ENCODE assay signal across 27 cellular contexts in the genomic region with DNA sequence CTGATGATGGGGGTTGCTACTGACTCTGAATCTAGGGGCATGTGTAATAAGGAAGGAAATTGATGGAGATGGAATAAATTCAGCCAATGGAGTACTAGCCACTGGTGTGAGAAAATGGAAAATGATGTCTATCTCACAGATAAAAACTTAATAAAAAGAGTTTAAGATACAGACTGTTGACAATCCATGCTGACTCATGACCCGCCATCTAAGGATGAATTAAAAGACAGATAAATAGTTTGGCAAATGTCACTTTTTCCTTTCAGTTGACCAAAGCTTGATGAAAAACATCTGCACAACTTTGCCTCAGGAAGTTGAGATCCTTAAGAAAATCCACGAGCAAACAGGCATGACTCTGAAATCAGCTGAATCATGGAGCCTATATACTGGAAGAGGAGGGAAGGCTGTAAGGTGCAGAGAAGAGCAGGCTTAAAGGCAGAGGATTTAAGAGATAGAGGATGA.
DNase-seq lines count a peak whose midpoint lies in the region; TF ChIP-seq lines count a peak whose summit lies in the region.
"Had no signal": no experiment of that assay in that cellular context is flagged by ENCODE, and none has a peak within 500 bp of the region (broad histone marks: within the 10 kb centered on the region; RNA-seq: fewer than 3 reads in every experiment).

No MANE protein-coding gene starts in this region.

- H3K36me3 ChIP-seq in OCI-LY3 (replicated peaks; ENCODE audit: low read depth, low read length) (no peaks in the 10 kb centered on the region), fibroblast of lung (ENCODE audit: control insufficient read depth, insufficient read depth, low read length) (no peaks in the 10 kb centered on the region)
- H3K36me3 ChIP-seq: breast epithelium, gastroesophageal sphincter, MG63, prostate gland, transverse colon, WERI-Rb-1 had no signal

- no peak overlapping the region for H3K4me3 ChIP-seq in OCI-LY3 (ENCODE audit: low read length)
- no peak overlapping the region for H3K4me3 ChIP-seq in fibroblast of lung (replicated peaks in 1 of 4; ENCODE audit: control extremely low read depth in 1 of 4, insufficient read depth in 1 of 4, low read depth in 3 of 4, low read length in 4 of 4)
- H3K4me3 ChIP-seq: breast epithelium, gastroesophageal sphincter, MG63, prostate gland, skin epidermis, transverse colon had no signal

- H3K4me2 ChIP-seq in OCI-LY3 (ENCODE audit: low read length) = no peak overlapping the region
- H3K4me2 ChIP-seq in fibroblast of lung (ENCODE audit: extremely low read depth, insufficient read depth, low read length) = no peak overlapping the region

- H3K27me3 ChIP-seq in OCI-LY3 (ENCODE audit: low read depth, low read length) (no peaks in the 10 kb centered on the region), fibroblast of lung (ENCODE audit: control insufficient read depth, insufficient read depth, low read length) (no peaks in the 10 kb centered on the region)
- H3K27me3 ChIP-seq: breast epithelium, gastroesophageal sphincter, MG63, transverse colon had no signal

- H3K9me3 ChIP-seq in OCI-LY3 (ENCODE audit: insufficient read depth, low read length) = no peaks in the 10 kb centered on the region
- no peaks in the 10 kb centered on the region for H3K9me3 ChIP-seq in fibroblast of lung (ENCODE audit: control insufficient read depth, insufficient read depth, low read depth, low read length)
- H3K9me3 ChIP-seq: breast epithelium, gastroesophageal sphincter, MG63, prostate gland, transverse colon had no signal

- no peaks in the 10 kb centered on the region for H3K79me2 ChIP-seq in OCI-LY3 (ENCODE audit: low read length)
- H3K79me2 ChIP-seq in fibroblast of lung (ENCODE audit: control insufficient read depth, insufficient read depth, low read length) = no peaks in the 10 kb centered on the region

- H3K4me1 Mint-ChIP-seq in mesothelial cell of epicardium = peaks cover 33% of the 10 kb centered on the region
- H3K4me1 Mint-ChIP-seq: activated naive CD8-positive, alpha-beta T cell treated with anti-CD3 and anti-CD28 coated beads, Interleukin-2, amount 50 U/mL, for 24 hours; IgD-negative memory B cell; neural crest cell had no signal

- H3K9ac ChIP-seq in OCI-LY3 (ENCODE audit: low read length) (no peak overlapping the region), fibroblast of lung (ENCODE audit: insufficient read depth, low read length) (no peak overlapping the region)

- H4K20me1 ChIP-seq in OCI-LY3 (ENCODE audit: insufficient read depth, low read length) (no peaks in the 10 kb centered on the region), fibroblast of lung (ENCODE audit: control insufficient read depth, extremely low read depth, insufficient read depth, low read length) (no peaks in the 10 kb centered on the region)

- peak overlapping the region; percentile 60 for H3K27ac Mint-ChIP-seq in mesothelial cell of epicardium
- H3K27ac Mint-ChIP-seq: activated naive CD8-positive, alpha-beta T cell treated with anti-CD3 and anti-CD28 coated beads, Interleukin-2, amount 50 U/mL, for 24 hours; dendritic cell treated with granulocyte-macrophage colony-stimulating factor and Interleukin-4, amounts not matched to agents 40 ng/mL and 50 ng/mL, for 4 days; IgD-negative memory B cell had no signal

- H3K27ac ChIP-seq in OCI-LY3 (ENCODE audit: low read length) (no peak overlapping the region), fibroblast of lung (ENCODE audit: insufficient read depth, low read length) (no peak overlapping the region)
- H3K27ac ChIP-seq: breast epithelium, gastroesophageal sphincter, prostate gland, skin epidermis, transverse colon, WERI-Rb-1 had no signal

- H3K4me3 Mint-ChIP-seq in mesothelial cell of epicardium = no peak overlapping the region
- H3K4me3 Mint-ChIP-seq: activated naive CD8-positive, alpha-beta T cell treated with anti-CD3 and anti-CD28 coated beads, Interleukin-2, amount 50 U/mL, for 24 hours; dendritic cell treated with granulocyte-macrophage colony-stimulating factor and Interleukin-4, amounts not matched to agents 40 ng/mL and 50 ng/mL, for 4 days; IgD-negative memory B cell; neural crest cell had no signal

- no peaks in the 10 kb centered on the region for H3K36me3 Mint-ChIP-seq in mesothelial cell of epicardium
- H3K36me3 Mint-ChIP-seq: IgD-negative memory B cell had no signal

- 0 out of 2 replicates have a peak overlapping the region, but pooled peaks have one; percentile 26 for H2AFZ ChIP-seq in OCI-LY3 (ENCODE audit: low read depth, low read length)
- no peak overlapping the region for H2AFZ ChIP-seq in fibroblast of lung (ENCODE audit: low read length)

- TF ChIP-seq CTCF in OCI-LY3 (IDR thresholded peaks at IDR 0.05; ENCODE audit: low read depth, low read length) (no peak), fibroblast of lung (conservative IDR thresholded peaks at IDR 0.05 in 1 of 2, IDR thresholded peaks at IDR 0.05 in 1 of 2; ENCODE audit: low read depth in 1 of 2, low read length in 2 of 2) (no peak), mesothelial cell of epicardium (IDR thresholded peaks at IDR 0.05; ENCODE audit: unreplicated experiment) (no peak)

- H3K4me1 ChIP-seq in OCI-LY3 (ENCODE audit: low read length) (peaks cover 3% of the 10 kb centered on the region; the same call in 1 of the 2 replicates), fibroblast of lung (ENCODE audit: control insufficient read depth, extremely low read depth, insufficient read depth, low read length) (no peaks in the 10 kb centered on the region)
- H3K4me1 ChIP-seq: breast epithelium, prostate gland had no signal

- DNase-seq in EH (ENCODE audit: low read depth) (peak; percentile 45), fibroblast of lung (ENCODE audit: low read depth in 2 of 2) (peak; percentile 27 to 53), mesothelial cell of epicardium (ENCODE audit: low spot score in 2 of 2, unreplicated experiment in 2 of 2) (no peak), LoVo (ENCODE audit: low spot score) (no peak), activated T-cell treated with anti-CD3 and anti-CD28 coated beads for 4 hours (no peak)
- no peak for DNase-seq in stimulated activated CD4-positive, alpha-beta T cell treated with anti-CD3 and anti-CD28 coated beads, Interleukin-4, amount 100 ng/mL, for 24 hours
- DNase-seq: activated CD8-positive, alpha-beta memory T cell treated with anti-CD3 and anti-CD28 coated beads, Interleukin-2, amount 50 U/mL, for 48 hours; activated effector memory CD4-positive, alpha-beta T cell treated with Interleukin-2 at 50 U/mL for 16 hours; activated naive CD8-positive, alpha-beta T cell treated with anti-CD3 and anti-CD28 coated beads, Interleukin-2, amount 50 U/mL, for 24 hours; MG63; NCI-H1436; NCI-H2171; NCI-H69; SIG-M5; stimulated activated CD4-positive, alpha-beta T cell treated with anti-CD3 and anti-CD28 coated beads, Interleukin-2, amount 100 ng/mL, for 48 hours; stimulated activated naive CD8-positive, alpha-beta T cell treated with anti-CD3 and anti-CD28 coated beads, Interleukin-15, Interleukin-2, amounts not matched to agents 100 U/mL and 50 U/mL, for 24 hours; T-helper 2 cell; transverse colon; WERI-Rb-1 had no signal

- peaks cover 1% of the 10 kb centered on the region for H3K27me3 Mint-ChIP-seq in mesothelial cell of epicardium (ENCODE audit: low read depth)
- H3K27me3 Mint-ChIP-seq: activated naive CD8-positive, alpha-beta T cell treated with anti-CD3 and anti-CD28 coated beads, Interleukin-2, amount 50 U/mL, for 24 hours; dendritic cell treated with granulocyte-macrophage colony-stimulating factor and Interleukin-4, amounts not matched to agents 40 ng/mL and 50 ng/mL, for 4 days; IgD-negative memory B cell had no signal

- no peaks in the 10 kb centered on the region for H3K9me3 Mint-ChIP-seq in mesothelial cell of epicardium
- H3K9me3 Mint-ChIP-seq: dendritic cell treated with granulocyte-macrophage colony-stimulating factor and Interleukin-4, amounts not matched to agents 40 ng/mL and 50 ng/mL, for 4 days; neural crest cell had no signal

Comparison
In these comparisons a context has a peak if more than half of its experiments do, and no peak if none do; other contexts are left out.
1. DNase-seq: peak in EH (single experiment) and fibroblast of lung (2 of 2); none in mesothelial cell of epicardium (0 of 2), stimulated activated CD4-positive, alpha-beta T cell treated with anti-CD3 and anti-CD28 coated beads, Interleukin-4, amount 100 ng/mL, for 24 hours (single experiment), LoVo (single experiment) and activated T-cell treated with anti-CD3 and anti-CD28 coated beads for 4 hours (single experiment).